1 cellular context compared by ENCODE assay signal in genomic region chr9:123360161-123361085, GRCh38.
TF ChIP-seq lines count a peak whose summit lies in the region.

No MANE protein-coding gene starts in this region.

TF ChIP-seq in HepG2, 621 proteins besides CTCF, POLR2A, EP300 and RAD21 (continued from another document and continues in another):
- TF ChIP-seq KAT2B (IDR thresholded peaks at IDR 0.05; ENCODE audit: borderline replicate concordance, low read depth, low read length): no peak
- TF ChIP-seq CREB1 (IDR thresholded peaks at IDR 0.05): no peak
- no peak for TF ChIP-seq CREB1 (CRISPR knock-in tag; IDR thresholded peaks at IDR 0.05)
- TF ChIP-seq ZNF281 (CRISPR knock-in tag; IDR thresholded peaks at IDR 0.05; ENCODE audit: borderline replicate concordance): peak; percentile 33; the same call in 1 of the 2 replicates
- no peak for TF ChIP-seq CBFB (CRISPR knock-in tag; IDR thresholded peaks at IDR 0.05)
- TF ChIP-seq REPIN1 (CRISPR knock-in tag; IDR thresholded peaks at IDR 0.05; ENCODE audit: borderline replicate concordance, low read depth): peak; percentile 24; the same call in 1 of the 2 replicates
- TF ChIP-seq ZNF879 (CRISPR knock-in tag; IDR thresholded peaks at IDR 0.05): no peak
- TF ChIP-seq WIZ (CRISPR knock-in tag; IDR thresholded peaks at IDR 0.05): no peak
- TF ChIP-seq MIER3 (CRISPR knock-in tag; IDR thresholded peaks at IDR 0.05; ENCODE audit: borderline replicate concordance): no peak; the same call in 1 of the 2 replicates
- TF ChIP-seq KDM1A (CRISPR knock-in tag; IDR thresholded peaks at IDR 0.05): no peak
- no peak for TF ChIP-seq PAX8 (CRISPR knock-in tag; IDR thresholded peaks at IDR 0.05; ENCODE audit: borderline replicate concordance)
- no peak for TF ChIP-seq JDP2 (CRISPR knock-in tag; IDR thresholded peaks at IDR 0.05; ENCODE audit: borderline replicate concordance)
- no peak for TF ChIP-seq FOXK2 (IDR thresholded peaks at IDR 0.05)
- TF ChIP-seq ZMYM2 (CRISPR knock-in tag; IDR thresholded peaks at IDR 0.05): no peak
- TF ChIP-seq ZNF776 (CRISPR knock-in tag; IDR thresholded peaks at IDR 0.05): no peak
- TF ChIP-seq BRCA1 (CRISPR knock-in tag; IDR thresholded peaks at IDR 0.05): no peak
- no peak for TF ChIP-seq PRPF4 (IDR thresholded peaks at IDR 0.05; ENCODE audit: low read depth, low read length, poor library complexity, severe bottlenecking)
- TF ChIP-seq ZBTB38 (CRISPR knock-in tag; IDR thresholded peaks at IDR 0.05): no peak
- TF ChIP-seq STAT5B (CRISPR knock-in tag; IDR thresholded peaks at IDR 0.05): no peak
- no peak for TF ChIP-seq DPF2 (CRISPR knock-in tag; IDR thresholded peaks at IDR 0.05; ENCODE audit: borderline replicate concordance, low read depth)
- no peak for TF ChIP-seq TERF1 (CRISPR knock-in tag; IDR thresholded peaks at IDR 0.05)
- no peak for TF ChIP-seq ESRRA (CRISPR knock-in tag; IDR thresholded peaks at IDR 0.05; ENCODE audit: low read depth)
- TF ChIP-seq, protein P1, sequence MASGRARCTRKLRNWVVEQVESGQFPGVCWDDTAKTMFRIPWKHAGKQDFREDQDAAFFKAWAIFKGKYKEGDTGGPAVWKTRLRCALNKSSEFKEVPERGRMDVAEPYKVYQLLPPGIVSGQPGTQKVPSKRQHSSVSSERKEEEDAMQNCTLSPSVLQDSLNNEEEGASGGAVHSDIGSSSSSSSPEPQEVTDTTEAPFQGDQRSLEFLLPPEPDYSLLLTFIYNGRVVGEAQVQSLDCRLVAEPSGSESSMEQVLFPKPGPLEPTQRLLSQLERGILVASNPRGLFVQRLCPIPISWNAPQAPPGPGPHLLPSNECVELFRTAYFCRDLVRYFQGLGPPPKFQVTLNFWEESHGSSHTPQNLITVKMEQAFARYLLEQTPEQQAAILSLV (CRISPR knock-in tag; IDR thresholded peaks at IDR 0.05; ENCODE audit: borderline replicate concordance): no peak
- TF ChIP-seq ZBTB20 (CRISPR knock-in tag; IDR thresholded peaks at IDR 0.05; ENCODE audit: borderline replicate concordance, low read depth): no peak
- TF ChIP-seq PRMT3 (CRISPR knock-in tag; IDR thresholded peaks at IDR 0.05; ENCODE audit: borderline replicate concordance, low read depth): no peak
- TF ChIP-seq ATF7 (IDR thresholded peaks at IDR 0.05): no peak
- no peak for TF ChIP-seq ATF7 (CRISPR knock-in tag; IDR thresholded peaks at IDR 0.05)
- no peak for TF ChIP-seq ZNF577 (CRISPR knock-in tag; IDR thresholded peaks at IDR 0.05; ENCODE audit: borderline replicate concordance, low read depth)
- peak; percentile 56 for TF ChIP-seq SP4 (CRISPR knock-in tag; IDR thresholded peaks at IDR 0.05)
- TF ChIP-seq ZFP1 (CRISPR knock-in tag; IDR thresholded peaks at IDR 0.05): 0 out of 2 replicates have a peak, but pooled peaks have one; percentile 14
- peak; percentile 52; the same call in 1 of the 2 replicates for TF ChIP-seq ISL2 (CRISPR knock-in tag; IDR thresholded peaks at IDR 0.05)
- 0 out of 4 replicates have a peak, but pooled peaks of 1 of the 2 experiments have one; percentile 13 for TF ChIP-seq KLF16 (CRISPR knock-in tag; IDR thresholded peaks at IDR 0.05)
- no peak for TF ChIP-seq ZNF468 (CRISPR knock-in tag; IDR thresholded peaks at IDR 0.05)
- TF ChIP-seq NCOA1 (CRISPR knock-in tag; IDR thresholded peaks at IDR 0.05): no peak
- TF ChIP-seq, protein P2, sequence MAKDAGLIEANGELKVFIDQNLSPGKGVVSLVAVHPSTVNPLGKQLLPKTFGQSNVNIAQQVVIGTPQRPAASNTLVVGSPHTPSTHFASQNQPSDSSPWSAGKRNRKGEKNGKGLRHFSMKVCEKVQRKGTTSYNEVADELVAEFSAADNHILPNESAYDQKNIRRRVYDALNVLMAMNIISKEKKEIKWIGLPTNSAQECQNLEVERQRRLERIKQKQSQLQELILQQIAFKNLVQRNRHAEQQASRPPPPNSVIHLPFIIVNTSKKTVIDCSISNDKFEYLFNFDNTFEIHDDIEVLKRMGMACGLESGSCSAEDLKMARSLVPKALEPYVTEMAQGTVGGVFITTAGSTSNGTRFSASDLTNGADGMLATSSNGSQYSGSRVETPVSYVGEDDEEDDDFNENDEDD (CRISPR knock-in tag; IDR thresholded peaks at IDR 0.05; ENCODE audit: borderline replicate concordance): peak; percentile 27; the same call in 1 of the 2 replicates
- no peak for TF ChIP-seq ZNF234 (CRISPR knock-in tag; conservative IDR thresholded peaks at IDR 0.05)
- peak; percentile 58; the same call in 1 of the 2 replicates for TF ChIP-seq ERF (CRISPR knock-in tag; IDR thresholded peaks at IDR 0.05)
- TF ChIP-seq ISX (CRISPR knock-in tag; conservative IDR thresholded peaks at IDR 0.05): no peak
- TF ChIP-seq NFE2 (CRISPR knock-in tag; IDR thresholded peaks at IDR 0.05): no peak
- TF ChIP-seq ZNF44 (CRISPR knock-in tag; IDR thresholded peaks at IDR 0.05): no peak
- TF ChIP-seq RXRA (CRISPR knock-in tag; IDR thresholded peaks at IDR 0.05): peak; percentile 92
- no peak for TF ChIP-seq POLR2G (IDR thresholded peaks at IDR 0.05; ENCODE audit: low read depth, low read length)
- TF ChIP-seq POLR2AphosphoS5 (IDR thresholded peaks at IDR 0.05; ENCODE audit: low read depth, low read length): no peak
- TF ChIP-seq ZKSCAN8 (CRISPR knock-in tag; IDR thresholded peaks at IDR 0.05; ENCODE audit: borderline replicate concordance): no peak
- TF ChIP-seq ZNF550 (CRISPR knock-in tag; IDR thresholded peaks at IDR 0.05; ENCODE audit: borderline replicate concordance): no peak
- TF ChIP-seq ZNF891 (CRISPR knock-in tag; IDR thresholded peaks at IDR 0.05): peak; percentile 77; the same call in 1 of the 2 replicates
- no peak for TF ChIP-seq ZSCAN22 (CRISPR knock-in tag; IDR thresholded peaks at IDR 0.05)
- TF ChIP-seq, protein P3, sequence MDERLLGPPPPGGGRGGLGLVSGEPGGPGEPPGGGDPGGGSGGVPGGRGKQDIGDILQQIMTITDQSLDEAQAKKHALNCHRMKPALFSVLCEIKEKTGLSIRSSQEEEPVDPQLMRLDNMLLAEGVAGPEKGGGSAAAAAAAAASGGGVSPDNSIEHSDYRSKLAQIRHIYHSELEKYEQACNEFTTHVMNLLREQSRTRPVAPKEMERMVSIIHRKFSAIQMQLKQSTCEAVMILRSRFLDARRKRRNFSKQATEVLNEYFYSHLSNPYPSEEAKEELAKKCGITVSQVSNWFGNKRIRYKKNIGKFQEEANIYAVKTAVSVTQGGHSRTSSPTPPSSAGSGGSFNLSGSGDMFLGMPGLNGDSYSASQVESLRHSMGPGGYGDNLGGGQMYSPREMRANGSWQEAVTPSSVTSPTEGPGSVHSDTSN (CRISPR knock-in tag; IDR thresholded peaks at IDR 0.05): no peak
- TF ChIP-seq, protein P4, sequence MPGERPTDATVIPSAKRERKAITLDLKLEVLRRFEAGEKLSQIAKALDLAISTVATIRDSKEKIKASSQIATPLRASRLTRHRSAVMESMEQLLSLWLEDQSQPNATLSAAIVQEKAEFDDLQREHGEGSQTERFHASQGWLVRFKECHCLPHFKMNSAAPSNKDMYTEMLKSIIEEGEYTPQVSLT (CRISPR knock-in tag; IDR thresholded peaks at IDR 0.05; ENCODE audit: borderline replicate concordance, low read depth): no peak
- TF ChIP-seq SNAPC2 (CRISPR knock-in tag; IDR thresholded peaks at IDR 0.05): no peak
- TF ChIP-seq HNF1B (CRISPR knock-in tag; IDR thresholded peaks at IDR 0.05): no peak
- TF ChIP-seq RCOR2 (CRISPR knock-in tag; IDR thresholded peaks at IDR 0.05): peak; percentile 82; the same call in 1 of the 2 replicates
- TF ChIP-seq SNAI1 (CRISPR knock-in tag; IDR thresholded peaks at IDR 0.05; ENCODE audit: borderline replicate concordance): no peak
- TF ChIP-seq CAMTA2 (CRISPR knock-in tag; IDR thresholded peaks at IDR 0.05; ENCODE audit: borderline replicate concordance): no peak
- peak; percentile 70; the same call in 1 of the 2 replicates for TF ChIP-seq MAZ (IDR thresholded peaks at IDR 0.05; ENCODE audit: borderline replicate concordance, low read depth, low read length)
- TF ChIP-seq MAZ (CRISPR knock-in tag; IDR thresholded peaks at IDR 0.05; ENCODE audit: low read depth): peak; percentile 44; the same call in 1 of the 2 replicates
- TF ChIP-seq ZFYVE20 (CRISPR knock-in tag; IDR thresholded peaks at IDR 0.05; ENCODE audit: borderline replicate concordance, low read depth): no peak
- TF ChIP-seq, protein P5, sequence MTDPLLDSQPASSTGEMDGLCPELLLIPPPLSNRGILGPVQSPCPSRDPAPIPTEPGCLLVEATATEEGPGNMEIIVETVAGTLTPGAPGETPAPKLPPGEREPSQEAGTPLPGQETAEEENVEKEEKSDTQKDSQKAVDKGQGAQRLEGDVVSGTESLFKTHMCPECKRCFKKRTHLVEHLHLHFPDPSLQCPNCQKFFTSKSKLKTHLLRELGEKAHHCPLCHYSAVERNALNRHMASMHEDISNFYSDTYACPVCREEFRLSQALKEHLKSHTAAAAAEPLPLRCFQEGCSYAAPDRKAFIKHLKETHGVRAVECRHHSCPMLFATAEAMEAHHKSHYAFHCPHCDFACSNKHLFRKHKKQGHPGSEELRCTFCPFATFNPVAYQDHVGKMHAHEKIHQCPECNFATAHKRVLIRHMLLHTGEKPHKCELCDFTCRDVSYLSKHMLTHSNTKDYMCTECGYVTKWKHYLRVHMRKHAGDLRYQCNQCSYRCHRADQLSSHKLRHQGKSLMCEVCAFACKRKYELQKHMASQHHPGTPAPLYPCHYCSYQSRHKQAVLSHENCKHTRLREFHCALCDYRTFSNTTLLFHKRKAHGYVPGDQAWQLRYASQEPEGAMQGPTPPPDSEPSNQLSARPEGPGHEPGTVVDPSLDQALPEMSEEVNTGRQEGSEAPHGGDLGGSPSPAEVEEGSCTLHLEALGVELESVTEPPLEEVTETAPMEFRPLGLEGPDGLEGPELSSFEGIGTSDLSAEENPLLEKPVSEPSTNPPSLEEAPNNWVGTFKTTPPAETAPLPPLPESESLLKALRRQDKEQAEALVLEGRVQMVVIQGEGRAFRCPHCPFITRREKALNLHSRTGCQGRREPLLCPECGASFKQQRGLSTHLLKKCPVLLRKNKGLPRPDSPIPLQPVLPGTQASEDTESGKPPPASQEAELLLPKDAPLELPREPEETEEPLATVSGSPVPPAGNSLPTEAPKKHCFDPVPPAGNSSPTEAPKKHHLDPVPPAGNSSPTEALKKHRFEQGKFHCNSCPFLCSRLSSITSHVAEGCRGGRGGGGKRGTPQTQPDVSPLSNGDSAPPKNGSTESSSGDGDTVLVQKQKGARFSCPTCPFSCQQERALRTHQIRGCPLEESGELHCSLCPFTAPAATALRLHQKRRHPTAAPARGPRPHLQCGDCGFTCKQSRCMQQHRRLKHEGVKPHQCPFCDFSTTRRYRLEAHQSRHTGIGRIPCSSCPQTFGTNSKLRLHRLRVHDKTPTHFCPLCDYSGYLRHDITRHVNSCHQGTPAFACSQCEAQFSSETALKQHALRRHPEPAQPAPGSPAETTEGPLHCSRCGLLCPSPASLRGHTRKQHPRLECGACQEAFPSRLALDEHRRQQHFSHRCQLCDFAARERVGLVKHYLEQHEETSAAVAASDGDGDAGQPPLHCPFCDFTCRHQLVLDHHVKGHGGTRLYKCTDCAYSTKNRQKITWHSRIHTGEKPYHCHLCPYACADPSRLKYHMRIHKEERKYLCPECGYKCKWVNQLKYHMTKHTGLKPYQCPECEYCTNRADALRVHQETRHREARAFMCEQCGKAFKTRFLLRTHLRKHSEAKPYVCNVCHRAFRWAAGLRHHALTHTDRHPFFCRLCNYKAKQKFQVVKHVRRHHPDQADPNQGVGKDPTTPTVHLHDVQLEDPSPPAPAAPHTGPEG (CRISPR knock-in tag; IDR thresholded peaks at IDR 0.05): no peak
